Comparison of ENCODE assay signal across 10 cellular contexts in the genomic region with DNA sequence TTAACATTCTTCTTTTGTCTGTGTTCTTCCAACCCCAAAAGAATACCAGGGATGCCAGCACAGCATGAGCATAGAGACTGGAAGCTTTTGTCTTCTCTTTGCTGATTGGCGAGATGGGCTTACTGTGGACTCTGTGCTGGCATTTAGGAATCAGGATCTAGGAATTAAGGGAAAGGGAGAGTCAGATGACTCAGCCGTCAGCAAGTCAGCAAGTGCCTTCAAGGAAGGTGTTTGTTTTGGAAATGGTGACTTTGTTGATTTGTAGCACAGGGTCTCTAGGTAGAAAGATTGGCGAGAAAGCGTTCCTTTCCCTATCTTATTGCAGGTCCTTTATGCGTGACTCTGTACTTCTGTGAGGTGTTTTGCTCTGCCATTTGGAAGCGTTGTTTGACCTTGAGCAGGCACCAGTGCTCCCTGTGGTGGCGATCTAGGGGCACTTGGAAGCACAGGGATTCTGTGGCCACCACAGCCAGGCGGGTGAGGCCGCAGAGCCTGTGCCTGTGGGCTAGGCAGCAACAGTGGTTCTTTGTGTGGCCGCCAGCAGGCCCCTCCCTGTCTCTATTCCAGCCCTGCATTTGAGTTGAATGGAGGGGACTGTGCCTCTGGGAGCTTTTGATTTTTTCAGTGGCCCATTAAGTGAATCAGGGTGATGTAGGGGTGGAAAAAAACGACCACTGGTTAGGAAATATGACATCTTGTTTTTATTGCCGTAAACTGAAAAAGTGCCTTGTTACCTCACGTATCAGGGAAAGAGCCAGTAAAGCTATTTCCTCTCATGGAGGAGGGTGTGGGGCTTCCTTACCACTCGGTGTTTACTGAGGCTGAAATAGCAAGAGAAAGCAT. TPM values are rescaled to one million over a fixed set of nuclear protein-coding genes. Genes with fewer than 3 reads are reported as not detected.
A peak's percentile ranks its signal among the peaks of the same experiment; 100 is the strongest.
DNase-seq lines count a peak whose midpoint lies in the region; ATAC-seq and TF ChIP-seq lines count a peak whose summit lies in the region.
"Had no signal": no experiment of that assay in that cellular context is flagged by ENCODE, and none has a peak within 500 bp of the region (broad histone marks: within the 10 kb centered on the region; RNA-seq: fewer than 3 reads in every experiment).

No MANE protein-coding gene starts in this region.

- TF ChIP-seq CTCF in chondrocyte (IDR thresholded peaks at IDR 0.05) = peak; percentile 7

- peaks cover 35% of the 10 kb centered on the region for H3K4me1 Mint-ChIP-seq in chondrocyte (ENCODE audit: low read depth)
- H3K4me1 Mint-ChIP-seq in T-cell = no peaks in the 10 kb centered on the region

- POLR2A ChIA-PET in T-cell (lab: Charles Lee) = interaction anchor here in 1 of 2 donors (0.7 kb wide), 1 partner anchor 1692 kb away, joined by 4 read pairs; the partner anchor contains the start of gene ARHGAP11A

- H3K9ac ChIP-seq in iPS-20b (ENCODE audit: low read depth, low read length) (peak overlapping the region; percentile 74), skeletal muscle satellite cell (ENCODE audit: low read depth, low read length) (peak overlapping the region; percentile 21)

- no peak overlapping the region for H3K4me2 ChIP-seq in skeletal muscle satellite cell (ENCODE audit: low read length)

- DNase-seq in HCEC 1CT (peak; percentile 16), chondrocyte (ENCODE audit: low spot score) (no peak), cerebellar nuclear complex (lab: John Stamatoyannopoulos, UW) (no peak), T-cell (no peak), GOT3 (lab: John Stamatoyannopoulos, UW) (no peak)
- no peak for DNase-seq in stimulated activated CD4-positive, alpha-beta T cell treated with anti-CD3 and anti-CD28 coated beads, Interleukin-12 subunit alpha, Interleukin-12 subunit beta, amount 100 ng/mL, for 4 hours
- DNase-seq: NCI-H526 treated with DMSO at 0.1 percent for 48 hours had no signal

- no peaks in the 10 kb centered on the region for H3K27me3 Mint-ChIP-seq in chondrocyte (ENCODE audit: low read depth)
- H3K27me3 Mint-ChIP-seq in T-cell = no peaks in the 10 kb centered on the region
- H3K27me3 Mint-ChIP-seq: stimulated activated naive CD8-positive, alpha-beta T cell treated with anti-CD3 and anti-CD28 coated beads, Interleukin-15, Interleukin-2, amounts not matched to agents 100 ng/mL and 50 ng/mL, for 24 hours had no signal

- H3K4me1 ChIP-seq in iPS-20b (ENCODE audit: insufficient read depth, low read length) = peaks cover 28% of the 10 kb centered on the region
- H3K4me1 ChIP-seq in skeletal muscle satellite cell (ENCODE audit: control insufficient read depth, insufficient read depth, low read length) = peaks cover 24% of the 10 kb centered on the region

- H3K36me3 ChIP-seq in iPS-20b (ENCODE audit: insufficient read depth, low read depth, low read length) (peaks cover 75% of the 10 kb centered on the region), skeletal muscle satellite cell (ENCODE audit: insufficient read depth, low read length) (peaks cover 61% of the 10 kb centered on the region)

- ATAC-seq in T-cell (replicated peaks in 1 of 4) = no peak

- H3K4me3 Mint-ChIP-seq in chondrocyte (ENCODE audit: unreplicated experiment) (peak overlapping the region; percentile 33), T-cell (no peak overlapping the region)
- H3K4me3 Mint-ChIP-seq: stimulated activated naive CD8-positive, alpha-beta T cell treated with anti-CD3 and anti-CD28 coated beads, Interleukin-15, Interleukin-2, amounts not matched to agents 100 ng/mL and 50 ng/mL, for 24 hours had no signal

- CTCF ChIA-PET in T-cell (lab: Charles Lee) = no interaction called here

- H3K4me3 ChIP-seq in iPS-20b (ENCODE audit: low read length) (peak overlapping the region; percentile 46; the same call in 1 of the 2 replicates), skeletal muscle satellite cell (ENCODE audit: low read length) (no peak overlapping the region)

- H3K9me3 ChIP-seq in iPS-20b (ENCODE audit: insufficient read depth, low read depth, low read length) = no peaks in the 10 kb centered on the region
- H3K9me3 ChIP-seq in skeletal muscle satellite cell (replicated peaks; ENCODE audit: low read length) = no peaks in the 10 kb centered on the region

- H3K27ac Mint-ChIP-seq in chondrocyte (ENCODE audit: unreplicated experiment) (peak overlapping the region; percentile 92), T-cell (no peak overlapping the region)
- H3K27ac Mint-ChIP-seq: stimulated activated naive CD8-positive, alpha-beta T cell treated with anti-CD3 and anti-CD28 coated beads, Interleukin-15, Interleukin-2, amounts not matched to agents 100 ng/mL and 50 ng/mL, for 24 hours had no signal

- peak overlapping the region; percentile 92 for H3K27ac ChIP-seq in iPS-20b (ENCODE audit: low read length)

- H3K36me3 Mint-ChIP-seq in chondrocyte (ENCODE audit: low read depth) (peaks cover 24% of the 10 kb centered on the region), T-cell (peaks cover 59% of the 10 kb centered on the region)

- no peaks in the 10 kb centered on the region for H3K9me3 Mint-ChIP-seq in chondrocyte (ENCODE audit: low read depth)
- H3K9me3 Mint-ChIP-seq in T-cell = no peaks in the 10 kb centered on the region
- H3K9me3 Mint-ChIP-seq: stimulated activated naive CD8-positive, alpha-beta T cell treated with anti-CD3 and anti-CD28 coated beads, Interleukin-15, Interleukin-2, amounts not matched to agents 100 ng/mL and 50 ng/mL, for 24 hours had no signal

- no peaks in the 10 kb centered on the region for H3K27me3 ChIP-seq in iPS-20b (ENCODE audit: insufficient read depth, low read length)
- H3K27me3 ChIP-seq in skeletal muscle satellite cell (ENCODE audit: control insufficient read depth, insufficient read depth, low read length) = no peaks in the 10 kb centered on the region

RNA-seq across cellular contexts. Expression of gene FAN1, which starts 19.0 kb away (rescaled TPM):
- total RNA-seq in chondrocyte (13.5 to 27.5 TPM (median 16.3 TPM) in 3 replicates), T-cell (10 to 100 TPM; 21.2 to 31.2 (median 26.7) TPM)
- 11.4 and 13.7 TPM in 2 replicates for total RNA-seq in skeletal muscle satellite cell (2012; rRNA removed)
